In genomic region chr9:13841801-13842462, GRCh38 we compare ENCODE assay signal across 18 cellular contexts.
DNase-seq lines count a peak whose midpoint lies in the region; ATAC-seq and TF ChIP-seq lines count a peak whose summit lies in the region.
"Had no signal": no experiment of that assay in that cellular context is flagged by ENCODE, and none has a peak within 500 bp of the region (broad histone marks: within the 10 kb centered on the region; RNA-seq: fewer than 3 reads in every experiment).

No MANE protein-coding gene starts in this region.

- H3K4me1 ChIP-seq in GM23338 (ENCODE audit: insufficient read depth) (no peaks in the 10 kb centered on the region; the same call in 1 of the 2 replicates), left lung (no peaks in the 10 kb centered on the region)
- H3K4me1 ChIP-seq: gastroesophageal sphincter had no signal

- no peaks in the 10 kb centered on the region for H3F3A ChIP-seq in GM23338 (replicated peaks; ENCODE audit: low read depth)

- intact Hi-C loops in left lung (cut with DNase I), result no loop called here

- TF ChIP-seq CTCF in GM23338 (conservative IDR thresholded peaks at IDR 0.05; ENCODE audit: low read depth in 2 of 2), result no peak
- no peak for TF ChIP-seq CTCF in left lung (IDR thresholded peaks at IDR 0.05)

- H3K36me3 ChIP-seq in GM23338 (ENCODE audit: insufficient read depth) (no peaks in the 10 kb centered on the region), left lung (no peaks in the 10 kb centered on the region)
- H3K36me3 ChIP-seq: gastroesophageal sphincter had no signal

- H3K27ac ChIP-seq in GM23338 (ENCODE audit: low read depth) (no peak overlapping the region), left lung (no peak overlapping the region)
- H3K27ac ChIP-seq: gastroesophageal sphincter had no signal

- H3K36me3 Mint-ChIP-seq in GM23338 (ENCODE audit: low read depth), result peaks cover 2% of the 10 kb centered on the region; the same call in 1 of the 3 replicates
- H3K36me3 Mint-ChIP-seq in activated T-cell treated with anti-CD3 and anti-CD28 coated beads, Interleukin-2, amount 50 U/mL, for 4 hours (ENCODE audit: insufficient read depth), result no peaks in the 10 kb centered on the region
- no peaks in the 10 kb centered on the region for H3K36me3 Mint-ChIP-seq in stimulated activated effector memory CD8-positive, alpha-beta T cell treated with anti-CD3 and anti-CD28 coated beads, Interleukin-12 subunit alpha, Interleukin-12 subunit beta, amount 100 ng/mL, for 72 hours

- H4K20me1 ChIP-seq in GM23338 (replicated peaks; ENCODE audit: insufficient read depth), result no peaks in the 10 kb centered on the region

- H2AFZ ChIP-seq in GM23338, result peak overlapping the region; percentile 85

- H3K4me3 Mint-ChIP-seq in GM23338, result no peak overlapping the region
- no peak overlapping the region for H3K4me3 Mint-ChIP-seq in activated T-cell treated with anti-CD3 and anti-CD28 coated beads, Interleukin-2, amount 50 U/mL, for 4 hours
- no peak overlapping the region for H3K4me3 Mint-ChIP-seq in stimulated activated effector memory CD8-positive, alpha-beta T cell treated with anti-CD3 and anti-CD28 coated beads, Interleukin-12 subunit alpha, Interleukin-12 subunit beta, amount 100 ng/mL, for 72 hours
- H3K4me3 Mint-ChIP-seq: activated CD4-positive, alpha-beta T cell treated with anti-CD3 and anti-CD28 coated beads, Interleukin-2, amount 10 ng/mL, durations not matched to agents 24 days and 14 days; naive thymus-derived CD4-positive, alpha-beta T cell; stimulated activated naive CD8-positive, alpha-beta T cell treated with anti-CD3 and anti-CD28 coated beads, Interleukin-15, amount 100 ng/mL, for 72 hours had no signal

- peaks cover 3% of the 10 kb centered on the region; the same call in 1 of the 3 replicates for H3K4me1 Mint-ChIP-seq in GM23338
- no peaks in the 10 kb centered on the region for H3K4me1 Mint-ChIP-seq in activated T-cell treated with anti-CD3 and anti-CD28 coated beads, Interleukin-2, amount 50 U/mL, for 4 hours (ENCODE audit: low read depth)
- no peaks in the 10 kb centered on the region for H3K4me1 Mint-ChIP-seq in stimulated activated effector memory CD8-positive, alpha-beta T cell treated with anti-CD3 and anti-CD28 coated beads, Interleukin-12 subunit alpha, Interleukin-12 subunit beta, amount 100 ng/mL, for 72 hours
- H3K4me1 Mint-ChIP-seq: activated CD4-positive, alpha-beta T cell treated with anti-CD3 and anti-CD28 coated beads, Interleukin-2, amount 10 ng/mL, durations not matched to agents 24 days and 14 days; naive thymus-derived CD4-positive, alpha-beta T cell; stimulated activated naive CD8-positive, alpha-beta T cell treated with anti-CD3 and anti-CD28 coated beads, Interleukin-15, amount 100 ng/mL, for 72 hours had no signal

- no peaks in the 10 kb centered on the region; the same call in 1 of the 2 replicates for H3K9me2 ChIP-seq in GM23338 (ENCODE audit: insufficient read depth)

- no peak overlapping the region; the same call in 1 of the 2 replicates for H3K27ac Mint-ChIP-seq in GM23338
- no peak overlapping the region for H3K27ac Mint-ChIP-seq in stimulated activated effector memory CD8-positive, alpha-beta T cell treated with anti-CD3 and anti-CD28 coated beads, Interleukin-12 subunit alpha, Interleukin-12 subunit beta, amount 100 ng/mL, for 72 hours
- H3K27ac Mint-ChIP-seq: activated CD4-positive, alpha-beta T cell treated with anti-CD3 and anti-CD28 coated beads, Interleukin-2, amount 10 ng/mL, durations not matched to agents 24 days and 14 days; naive thymus-derived CD4-positive, alpha-beta T cell; stimulated activated naive CD8-positive, alpha-beta T cell treated with anti-CD3 and anti-CD28 coated beads, Interleukin-15, amount 100 ng/mL, for 72 hours had no signal

- H3K27me3 ChIP-seq in GM23338 (ENCODE audit: insufficient read depth) (no peaks in the 10 kb centered on the region), left lung (no peaks in the 10 kb centered on the region)
- H3K27me3 ChIP-seq: gastroesophageal sphincter had no signal

- DNase-seq in GM23338 (ENCODE audit: low spot score), result peak; percentile 13
- peak; percentile 45 for DNase-seq in NCI-H2107 (lab: John Stamatoyannopoulos, UW)
- peak; percentile 14 for DNase-seq in astrocyte of the hippocampus (ENCODE audit: low read depth, low spot score)
- no peak for DNase-seq in left lung
- DNase-seq in activated T-cell treated with anti-CD3 and anti-CD28 coated beads, Interleukin-2, amount 50 U/mL, for 4 hours, result no peak
- no peak for DNase-seq in stimulated activated effector memory CD8-positive, alpha-beta T cell treated with anti-CD3 and anti-CD28 coated beads, Interleukin-12 subunit alpha, Interleukin-12 subunit beta, amount 100 ng/mL, for 72 hours (ENCODE audit: low spot score in 2 of 2)
- no peak for DNase-seq in Kasumi-1 (lab: John Stamatoyannopoulos, UW)
- no peak for DNase-seq in NAMALWA (ENCODE audit: low spot score)
- DNase-seq: activated CD4-positive, alpha-beta T cell treated with anti-CD3 and anti-CD28 coated beads, Interleukin-2, amount 10 ng/mL, durations not matched to agents 24 days and 14 days; activated effector memory CD4-positive, alpha-beta T cell treated with Interleukin-2 at 50 U/mL for 16 hours; effector CD8-positive, alpha-beta T cell; GDM1; GOT3; kidney glomerular epithelial cell; naive thymus-derived CD4-positive, alpha-beta T cell; stimulated activated naive CD8-positive, alpha-beta T cell treated with anti-CD3 and anti-CD28 coated beads, Interleukin-15, amount 100 ng/mL, for 72 hours had no signal

- H3K79me2 ChIP-seq in GM23338 (replicated peaks; ENCODE audit: insufficient read depth), result no peaks in the 10 kb centered on the region

- H3K4me3 ChIP-seq in GM23338 (no peak overlapping the region), left lung (no peak overlapping the region)
- H3K4me3 ChIP-seq: gastroesophageal sphincter had no signal

- ATAC-seq in GM23338 (peak; percentile 39), left lung (peak; percentile 78)
- ATAC-seq in activated T-cell treated with anti-CD3 and anti-CD28 coated beads, Interleukin-2, amount 50 U/mL, for 4 hours, result no peak
- no peak for ATAC-seq in stimulated activated effector memory CD8-positive, alpha-beta T cell treated with anti-CD3 and anti-CD28 coated beads, Interleukin-12 subunit alpha, Interleukin-12 subunit beta, amount 100 ng/mL, for 72 hours
- ATAC-seq: gastroesophageal sphincter; naive thymus-derived CD4-positive, alpha-beta T cell; sciatic nerve; stimulated activated naive CD8-positive, alpha-beta T cell treated with anti-CD3 and anti-CD28 coated beads, Interleukin-15, amount 100 ng/mL, for 72 hours had no signal

- H3K27me3 Mint-ChIP-seq in GM23338 (ENCODE audit: insufficient read depth, low read depth, poor library complexity), result no peaks in the 10 kb centered on the region
- no peaks in the 10 kb centered on the region for H3K27me3 Mint-ChIP-seq in activated T-cell treated with anti-CD3 and anti-CD28 coated beads, Interleukin-2, amount 50 U/mL, for 4 hours (ENCODE audit: low read depth)
- H3K27me3 Mint-ChIP-seq: activated CD4-positive, alpha-beta T cell treated with anti-CD3 and anti-CD28 coated beads, Interleukin-2, amount 10 ng/mL, durations not matched to agents 24 days and 14 days; naive thymus-derived CD4-positive, alpha-beta T cell; stimulated activated naive CD8-positive, alpha-beta T cell treated with anti-CD3 and anti-CD28 coated beads, Interleukin-15, amount 100 ng/mL, for 72 hours had no signal

- H3K4me2 ChIP-seq in GM23338, result no peak overlapping the region

- peaks cover 0 to 5% of the 10 kb centered on the region in 2 donors for H3K9me3 ChIP-seq in left lung
- H3K9me3 ChIP-seq: gastroesophageal sphincter had no signal

- no peaks in the 10 kb centered on the region for H3K9me3 Mint-ChIP-seq in GM23338
- H3K9me3 Mint-ChIP-seq in activated T-cell treated with anti-CD3 and anti-CD28 coated beads, Interleukin-2, amount 50 U/mL, for 4 hours, result peaks cover 15% of the 10 kb centered on the region
- H3K9me3 Mint-ChIP-seq in stimulated activated effector memory CD8-positive, alpha-beta T cell treated with anti-CD3 and anti-CD28 coated beads, Interleukin-12 subunit alpha, Interleukin-12 subunit beta, amount 100 ng/mL, for 72 hours, result peaks cover 10% of the 10 kb centered on the region
- H3K9me3 Mint-ChIP-seq: activated CD4-positive, alpha-beta T cell treated with anti-CD3 and anti-CD28 coated beads, Interleukin-2, amount 10 ng/mL, durations not matched to agents 24 days and 14 days; stimulated activated naive CD8-positive, alpha-beta T cell treated with anti-CD3 and anti-CD28 coated beads, Interleukin-15, amount 100 ng/mL, for 72 hours had no signal

TF ChIP-seq in GM23338, 12 proteins besides CTCF, POLR2A, EP300 and RAD21 (continues in another document):
- no peak for TF ChIP-seq NANOG (IDR thresholded peaks at IDR 0.05; ENCODE audit: borderline replicate concordance)
- no peak for TF ChIP-seq JUNB (IDR thresholded peaks at IDR 0.05; ENCODE audit: unreplicated experiment)
- no peak for TF ChIP-seq ETS1 (IDR thresholded peaks at IDR 0.05)
- no peak for TF ChIP-seq EZH2 (IDR thresholded peaks at IDR 0.05; ENCODE audit: low read depth, unreplicated experiment)
- TF ChIP-seq EZH2phosphoT487 (IDR thresholded peaks at IDR 0.05; ENCODE audit: unreplicated experiment), result no peak
- no peak for TF ChIP-seq POLR2AphosphoS5 (IDR thresholded peaks at IDR 0.05; ENCODE audit: low read depth)
- TF ChIP-seq ZNF331 (CRISPR knock-in tag; IDR thresholded peaks at IDR 0.05; ENCODE audit: low read depth), result no peak
- TF ChIP-seq STAT1 (IDR thresholded peaks at IDR 0.05; ENCODE audit: unreplicated experiment), result no peak

Comparison
In these comparisons a context has a peak if more than half of its experiments do, and no peak if none do; other contexts are left out.
1. ATAC-seq: peak in GM23338 (single experiment) and left lung (single experiment); none in activated T-cell treated with anti-CD3 and anti-CD28 coated beads, Interleukin-2, amount 50 U/mL, for 4 hours (0 of 2) and stimulated activated effector memory CD8-positive, alpha-beta T cell treated with anti-CD3 and anti-CD28 coated beads, Interleukin-12 subunit alpha, Interleukin-12 subunit beta, amount 100 ng/mL, for 72 hours (single experiment).
2. DNase-seq: peak in GM23338 (single experiment), NCI-H2107 (single experiment) and astrocyte of the hippocampus (single experiment); none in left lung (0 of 2), activated T-cell treated with anti-CD3 and anti-CD28 coated beads, Interleukin-2, amount 50 U/mL, for 4 hours (single experiment), stimulated activated effector memory CD8-positive, alpha-beta T cell treated with anti-CD3 and anti-CD28 coated beads, Interleukin-12 subunit alpha, Interleukin-12 subunit beta, amount 100 ng/mL, for 72 hours (0 of 2), Kasumi-1 (0 of 2) and NAMALWA (single experiment).